ENCODE assay signal across 1 cellular context in the genomic region with DNA sequence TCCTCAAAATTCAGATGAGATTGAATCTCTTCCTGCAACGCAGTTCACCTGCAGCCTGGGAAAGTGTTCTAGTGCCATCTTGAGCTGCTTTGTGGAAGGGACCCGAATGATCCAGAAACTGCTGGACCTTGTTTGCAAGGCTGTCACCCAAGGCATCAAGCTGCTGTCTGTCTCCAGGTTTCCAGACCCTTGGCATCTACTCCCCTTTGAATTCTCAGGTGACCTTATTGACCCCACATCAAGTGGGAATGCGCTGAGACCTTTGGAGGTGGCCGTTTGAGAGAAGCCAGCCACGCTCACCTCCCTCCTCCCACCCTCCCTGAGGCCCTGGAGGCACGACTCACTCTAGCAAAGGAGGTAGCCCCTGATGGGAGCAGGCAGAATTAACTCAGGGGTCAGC.
TF ChIP-seq lines count a peak whose summit lies in the region.

No MANE protein-coding gene starts in this region.

TF ChIP-seq in HCT116, 20 proteins besides CTCF, POLR2A, EP300 and RAD21 (continued from another document):
- no peak for TF ChIP-seq SRF (IDR thresholded peaks at IDR 0.05; ENCODE audit: low read depth)
- TF ChIP-seq ZFX (IDR thresholded peaks at IDR 0.05), result no peak
- TF ChIP-seq, protein P1, sequence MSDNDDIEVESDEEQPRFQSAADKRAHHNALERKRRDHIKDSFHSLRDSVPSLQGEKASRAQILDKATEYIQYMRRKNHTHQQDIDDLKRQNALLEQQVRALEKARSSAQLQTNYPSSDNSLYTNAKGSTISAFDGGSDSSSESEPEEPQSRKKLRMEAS (IDR thresholded peaks at IDR 0.05), result no peak
- TF ChIP-seq CBX3 (IDR thresholded peaks at IDR 0.05; ENCODE audit: low read depth), result no peak
- no peak for TF ChIP-seq ELF1 (IDR thresholded peaks at IDR 0.05; ENCODE audit: borderline replicate concordance, low read depth)
- TF ChIP-seq EZH2 (IDR thresholded peaks at IDR 0.05), result no peak
- no peak for TF ChIP-seq YY1 (IDR thresholded peaks at IDR 0.05; ENCODE audit: extremely low read depth, insufficient replicate concordance, low read depth, low read length)
- TF ChIP-seq EZH2phosphoT487 (IDR thresholded peaks at IDR 0.05; ENCODE audit: borderline replicate concordance), result no peak
- TF ChIP-seq ZNF274 (IDR thresholded peaks at IDR 0.05; ENCODE audit: low read depth, low read length), result no peak
- no peak for TF ChIP-seq FOSL1 (IDR thresholded peaks at IDR 0.05; ENCODE audit: low read depth)
- TF ChIP-seq EGR1 (IDR thresholded peaks at IDR 0.05; ENCODE audit: low read depth), result no peak
- TF ChIP-seq, protein P2, sequence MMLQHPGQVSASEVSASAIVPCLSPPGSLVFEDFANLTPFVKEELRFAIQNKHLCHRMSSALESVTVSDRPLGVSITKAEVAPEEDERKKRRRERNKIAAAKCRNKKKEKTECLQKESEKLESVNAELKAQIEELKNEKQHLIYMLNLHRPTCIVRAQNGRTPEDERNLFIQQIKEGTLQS (IDR thresholded peaks at IDR 0.05), result no peak
- TF ChIP-seq POLR2AphosphoS5 (IDR thresholded peaks at IDR 0.05; ENCODE audit: low read depth, low read length), result no peak
- no peak for TF ChIP-seq CEBPB (IDR thresholded peaks at IDR 0.05; ENCODE audit: low read depth)
